In the genomic region with DNA sequence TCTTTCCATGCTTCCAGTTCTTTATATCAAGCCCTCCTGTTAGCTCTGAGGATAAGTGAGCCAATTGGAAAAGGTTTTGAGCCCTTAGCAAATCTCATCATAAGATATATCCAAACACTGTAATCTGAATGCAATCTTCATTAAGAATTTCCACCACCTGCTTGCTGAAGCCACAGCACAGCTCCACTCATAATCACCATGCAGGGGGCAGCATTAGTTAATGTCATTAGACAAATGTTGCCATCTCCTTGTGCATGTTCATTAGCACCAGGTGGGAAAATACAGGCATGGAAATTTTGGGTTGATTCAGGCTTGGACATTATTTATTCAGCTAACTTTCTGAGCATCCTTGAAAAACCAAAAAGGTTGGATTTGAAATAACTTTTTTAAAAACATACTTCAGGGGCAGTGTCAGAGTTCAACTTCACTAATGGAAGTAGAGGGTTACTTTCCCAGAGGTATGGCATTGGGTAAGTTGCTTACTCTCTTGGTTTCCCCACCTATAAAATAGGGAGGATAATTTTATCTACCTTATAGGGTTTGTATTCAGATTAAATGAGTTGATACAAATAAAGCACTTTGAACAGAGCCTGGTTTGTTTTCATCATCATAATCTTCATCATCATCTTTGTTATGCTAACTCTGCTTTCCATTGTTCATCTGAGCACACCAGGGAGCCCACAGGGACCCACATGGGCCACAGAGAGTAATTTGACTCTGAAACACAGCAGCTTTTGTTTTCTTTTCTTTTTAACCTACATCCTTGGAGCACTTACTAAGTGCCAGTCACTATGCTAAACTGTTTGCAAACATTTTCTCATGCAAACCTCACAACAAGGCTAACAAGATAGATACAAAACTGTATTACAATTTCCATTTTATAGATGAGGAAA, we compare ENCODE assay signal across 13 cellular contexts.
DNase-seq lines count a peak whose midpoint lies in the region; ATAC-seq and TF ChIP-seq lines count a peak whose summit lies in the region.
"Had no signal": no experiment of that assay in that cellular context is flagged by ENCODE, and none has a peak within 500 bp of the region (broad histone marks: within the 10 kb centered on the region; RNA-seq: fewer than 3 reads in every experiment).

No MANE protein-coding gene starts in this region.

- no peaks in the 10 kb centered on the region for H3K4me1 ChIP-seq in mesenchymal stem cell (ENCODE audit: control insufficient read depth, insufficient read depth, low read depth, low read length)
- H3K4me1 ChIP-seq in CD8-positive, alpha-beta memory T cell (ENCODE audit: insufficient read depth, low read length) = no peaks in the 10 kb centered on the region
- H3K4me1 ChIP-seq: breast epithelium had no signal

- peak overlapping the region; percentile 0 for H3K4me3 Mint-ChIP-seq in T-helper 17 cell
- H3K4me3 Mint-ChIP-seq in CD8-positive, alpha-beta memory T cell = no peak overlapping the region
- H3K4me3 Mint-ChIP-seq: CD4-positive, CD25-positive, alpha-beta regulatory T cell; T-helper 2 cell treated with Interferon-gamma antibody and Interleukin-4, amounts not matched to agents 5 μg/mL and 100 μg/mL, for 36 hours had no signal

- H2BK120ac ChIP-seq in mesenchymal stem cell (ENCODE audit: low read depth, low read length) = no peak overlapping the region

- DNase-seq in H7 = peak; percentile 30
- DNase-seq in NCI-H1436 treated with DMSO at 0.1 percent for 48 hours (lab: John Stamatoyannopoulos, UW) = peak; percentile 30
- DNase-seq in T-helper 17 cell = no peak
- peak; percentile 11 for DNase-seq in mesenchymal stem cell
- DNase-seq in CD8-positive, alpha-beta memory T cell = no peak
- no peak for DNase-seq in left cardiac atrium
- no peak for DNase-seq in RWPE1 (ENCODE audit: low spot score)
- DNase-seq: hippocampal formation, ovary had no signal

- no peaks in the 10 kb centered on the region for H3K36me3 ChIP-seq in H7 (replicated peaks; ENCODE audit: control insufficient read depth, insufficient read depth, low read length)
- H3K36me3 ChIP-seq in mesenchymal stem cell (ENCODE audit: control insufficient read depth in 1 of 2, insufficient read depth in 2 of 2, low read depth in 1 of 2, low read length in 2 of 2) = no peaks in the 10 kb centered on the region
- H3K36me3 ChIP-seq in CD8-positive, alpha-beta memory T cell (ENCODE audit: insufficient read depth, low read length) = no peaks in the 10 kb centered on the region
- H3K36me3 ChIP-seq: breast epithelium, ovary, thoracic aorta had no signal

- H2BK12ac ChIP-seq in mesenchymal stem cell (ENCODE audit: low read length in 2 of 2) = no peak overlapping the region

- H3K14ac ChIP-seq in mesenchymal stem cell (ENCODE audit: low read length in 2 of 2) = no peak overlapping the region

- no peak overlapping the region for H3K4me3 ChIP-seq in H7 (ENCODE audit: insufficient read depth, low read depth, low read length)
- H3K4me3 ChIP-seq in mesenchymal stem cell (ENCODE audit: insufficient read depth in 1 of 2, low read depth in 1 of 2, low read length in 2 of 2) = no peak overlapping the region
- no peak overlapping the region for H3K4me3 ChIP-seq in CD8-positive, alpha-beta memory T cell (ENCODE audit: low read length)
- H3K4me3 ChIP-seq: breast epithelium, ovary, thoracic aorta had no signal

- no peak overlapping the region for H3K4me2 ChIP-seq in mesenchymal stem cell (ENCODE audit: low read length, poor library complexity, severe bottlenecking)

- H3K79me1 ChIP-seq in mesenchymal stem cell (replicated peaks; ENCODE audit: low read length, poor library complexity, severe bottlenecking) = no peaks in the 10 kb centered on the region

- no peak for TF ChIP-seq CTCF in RWPE1 (conservative IDR thresholded peaks at IDR 0.05; ENCODE audit: low read depth)

- no peaks in the 10 kb centered on the region for H3K4me1 Mint-ChIP-seq in T-helper 17 cell
- no peaks in the 10 kb centered on the region for H3K4me1 Mint-ChIP-seq in CD8-positive, alpha-beta memory T cell

- H3K9me3 Mint-ChIP-seq in CD8-positive, alpha-beta memory T cell = no peaks in the 10 kb centered on the region
- H3K9me3 Mint-ChIP-seq: T-helper 2 cell treated with Interferon-gamma antibody and Interleukin-4, amounts not matched to agents 5 μg/mL and 100 μg/mL, for 36 hours had no signal

- H2AFZ ChIP-seq in mesenchymal stem cell (ENCODE audit: low read depth, low read length) = no peak overlapping the region

- no peak overlapping the region for H3K23ac ChIP-seq in mesenchymal stem cell (ENCODE audit: low read length in 2 of 2)

- H3K9me3 ChIP-seq in T-helper 17 cell (ENCODE audit: control insufficient read depth, low read length, poor library complexity, severe bottlenecking) (no peaks in the 10 kb centered on the region), mesenchymal stem cell (ENCODE audit: control insufficient read depth, low read length) (no peaks in the 10 kb centered on the region)
- no peaks in the 10 kb centered on the region for H3K9me3 ChIP-seq in CD8-positive, alpha-beta memory T cell (ENCODE audit: low read length)
- H3K9me3 ChIP-seq: breast epithelium, ovary, thoracic aorta had no signal

- H4K91ac ChIP-seq in mesenchymal stem cell (ENCODE audit: low read length) = no peak overlapping the region

- no peak overlapping the region for H3K4ac ChIP-seq in mesenchymal stem cell (ENCODE audit: low read depth in 1 of 2, low read length in 2 of 2)

- H3K27me3 Mint-ChIP-seq in T-helper 17 cell = peaks cover 5% of the 10 kb centered on the region
- H3K27me3 Mint-ChIP-seq in CD8-positive, alpha-beta memory T cell = peaks cover 2 to 5% of the 10 kb centered on the region in 2 donors
- H3K27me3 Mint-ChIP-seq: CD4-positive, CD25-positive, alpha-beta regulatory T cell had no signal

- H3K27me3 ChIP-seq in H7 (ENCODE audit: control insufficient read depth, insufficient read depth, low read length) = no peaks in the 10 kb centered on the region
- peaks cover 0 to 41% of the 10 kb centered on the region in 2 experiments for H3K27me3 ChIP-seq in mesenchymal stem cell (ENCODE audit: control insufficient read depth in 1 of 2, insufficient read depth in 1 of 2, low read length in 2 of 2)
- no peaks in the 10 kb centered on the region for H3K27me3 ChIP-seq in CD8-positive, alpha-beta memory T cell (ENCODE audit: insufficient read depth, low read length, poor library complexity, severe bottlenecking)
- H3K27me3 ChIP-seq: breast epithelium, ovary had no signal

- ATAC-seq in T-helper 17 cell = no peak
- ATAC-seq in left cardiac atrium = no peak

- no peaks in the 10 kb centered on the region for H3K36me3 Mint-ChIP-seq in T-helper 17 cell (ENCODE audit: low read depth)
- H3K36me3 Mint-ChIP-seq in CD8-positive, alpha-beta memory T cell = no peaks in the 10 kb centered on the region
- H3K36me3 Mint-ChIP-seq: CD4-positive, CD25-positive, alpha-beta regulatory T cell had no signal

- no peak overlapping the region for H2BK15ac ChIP-seq in mesenchymal stem cell (ENCODE audit: low read depth, poor library complexity, severe bottlenecking)

- no peak overlapping the region for H3K27ac Mint-ChIP-seq in T-helper 17 cell
- no peak overlapping the region for H3K27ac Mint-ChIP-seq in CD8-positive, alpha-beta memory T cell
- H3K27ac Mint-ChIP-seq: CD4-positive, CD25-positive, alpha-beta regulatory T cell; T-helper 2 cell treated with Interferon-gamma antibody and Interleukin-4, amounts not matched to agents 5 μg/mL and 100 μg/mL, for 36 hours had no signal

- no peak overlapping the region for H2BK5ac ChIP-seq in mesenchymal stem cell (ENCODE audit: low read depth, low read length, poor library complexity, severe bottlenecking)

- H3K27ac ChIP-seq in mesenchymal stem cell (ENCODE audit: low read length, poor library complexity, severe bottlenecking) (no peak overlapping the region), RWPE1 (no peak overlapping the region)
- no peak overlapping the region for H3K27ac ChIP-seq in CD8-positive, alpha-beta memory T cell (ENCODE audit: low read depth, low read length)
- H3K27ac ChIP-seq: breast epithelium, ovary, thoracic aorta had no signal

- H2AK5ac ChIP-seq in mesenchymal stem cell (ENCODE audit: low read length, severe bottlenecking) = no peak overlapping the region

- POLR2A ChIA-PET in CD8-positive, alpha-beta memory T cell (lab: Charles Lee) = no interaction called here
- POLR2A ChIA-PET in RWPE1 (lab: Yijun Ruan, JAX; ENCODE audit: low non-redundant PET) = no interaction called here

- CTCF ChIA-PET in CD8-positive, alpha-beta memory T cell (lab: Charles Lee) = no interaction called here
- CTCF ChIA-PET in RWPE1 (lab: Yijun Ruan, JAX) = interaction anchor here (0.5 to 0.8 kb wide), 2 partner anchors 8 to 1224 kb away, joined by 3 to 5 read pairs; no protein-coding TSS in a partner anchor

- H3K18ac ChIP-seq in mesenchymal stem cell (ENCODE audit: low read depth in 1 of 2, low read length in 2 of 2) = no peak overlapping the region

- no peak overlapping the region for H4K8ac ChIP-seq in mesenchymal stem cell (ENCODE audit: low read length)

- intact Hi-C loops in left cardiac atrium (cut with DNase I) = no loop called here

- H3K9ac ChIP-seq in mesenchymal stem cell (ENCODE audit: low read length) = no peak overlapping the region

Comparison
In these comparisons a context has a peak if more than half of its experiments do, and no peak if none do; other contexts are left out.
1. DNase-seq: peak in H7 (single experiment), NCI-H1436 treated with DMSO at 0.1 percent for 48 hours (single experiment) and mesenchymal stem cell (single experiment); none in T-helper 17 cell (0 of 3), CD8-positive, alpha-beta memory T cell (0 of 5), left cardiac atrium (single experiment) and RWPE1 (single experiment).